Comparison of ENCODE assay signal across 15 cellular contexts in the genomic region with DNA sequence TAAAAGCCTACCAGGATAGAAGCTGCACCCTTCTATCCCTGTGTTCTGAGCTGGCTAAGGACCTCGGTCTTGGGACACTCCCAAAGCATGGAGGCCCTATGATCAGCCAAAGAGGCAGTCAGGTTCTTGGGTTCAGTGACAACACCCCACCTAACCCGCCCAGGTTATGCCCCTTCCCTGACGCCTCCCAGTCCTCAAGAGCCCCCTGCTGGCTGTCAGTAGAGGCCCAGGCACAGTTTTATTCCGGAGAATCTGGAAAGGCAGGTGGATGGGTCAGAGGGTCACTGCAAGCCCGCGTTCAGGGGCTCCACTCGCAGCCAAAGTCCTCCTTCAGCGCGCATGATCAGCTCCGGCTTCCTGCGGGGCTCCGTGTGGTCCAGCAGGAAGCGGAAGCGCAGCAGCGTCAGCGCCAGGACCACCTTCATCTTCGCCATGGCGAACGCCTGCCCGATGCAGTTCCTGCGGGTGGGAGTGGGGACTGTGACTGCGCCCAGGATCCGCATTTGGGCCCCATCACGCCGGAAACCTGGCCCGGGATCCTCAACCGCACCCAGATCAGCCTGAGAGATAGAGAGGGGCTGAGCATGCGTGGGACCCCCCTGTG. TPM values are rescaled to one million over a fixed set of nuclear protein-coding genes. Genes with fewer than 3 reads are reported as not detected.
DNase-seq lines count a peak whose midpoint lies in the region; ATAC-seq and TF ChIP-seq lines count a peak whose summit lies in the region.
"Had no signal": no experiment of that assay in that cellular context is flagged by ENCODE, and none has a peak within 500 bp of the region (broad histone marks: within the 10 kb centered on the region; RNA-seq: fewer than 3 reads in every experiment).

No MANE protein-coding gene starts in this region.

- no peaks in the 10 kb centered on the region for H3K9me3 ChIP-seq in DND-41 (ENCODE audit: insufficient read depth, low read length, severe bottlenecking)
- H3K9me3 ChIP-seq in liver (ENCODE audit: control insufficient read depth in 4 of 4, low read length in 3 of 4), result no peaks in the 10 kb centered on the region
- no peaks in the 10 kb centered on the region for H3K9me3 ChIP-seq in body of pancreas
- H3K9me3 ChIP-seq: thoracic aorta had no signal

- peak; percentile 69 to 85 for TF ChIP-seq RAD21 in liver (IDR thresholded peaks at IDR 0.05)

- intact Hi-C loops in body of pancreas (cut with DNase I), result no loop called here

- no peak overlapping the region for H2AFZ ChIP-seq in DND-41 (ENCODE audit: low read depth, low read length)

- TF ChIP-seq CTCF in DND-41 (IDR thresholded peaks at IDR 0.05; ENCODE audit: borderline replicate concordance, extremely low read depth, low read length, poor library complexity, severe bottlenecking) (peak; percentile 33), GM12874 (IDR thresholded peaks at IDR 0.05; ENCODE audit: insufficient read depth, low read depth, low read length) (peak; percentile 25; the same call in 1 of the 2 replicates), liver (IDR thresholded peaks at IDR 0.05; ENCODE audit: low read depth, low read length, missing input control) (peak; percentile 44), body of pancreas (IDR thresholded peaks at IDR 0.05) (no peak)

- H3K9ac ChIP-seq in DND-41 (ENCODE audit: low read depth, low read length), result no peak overlapping the region
- no peak overlapping the region for H3K9ac ChIP-seq in liver (ENCODE audit: low read depth in 1 of 2, low read length in 2 of 2)

- H3K27ac ChIP-seq in DND-41 (ENCODE audit: low read length), result no peak overlapping the region
- H3K27ac ChIP-seq in liver (ENCODE audit: low read depth in 1 of 2, low read length in 2 of 2), result no peak overlapping the region
- no peak overlapping the region for H3K27ac ChIP-seq in body of pancreas
- H3K27ac ChIP-seq: thoracic aorta had no signal

- H3K4me3 ChIP-seq in DND-41 (ENCODE audit: low read depth in 1 of 2, low read length in 2 of 2), result no peak overlapping the region
- H3K4me3 ChIP-seq in liver (ENCODE audit: low read depth in 1 of 3, low read length in 3 of 3), result no peak overlapping the region
- no peak overlapping the region for H3K4me3 ChIP-seq in body of pancreas
- H3K4me3 ChIP-seq: thoracic aorta had no signal

- ATAC-seq in DND-41 (ENCODE audit: insufficient read depth, low read depth), result no peak
- ATAC-seq in body of pancreas, result no peak
- ATAC-seq in activated naive CD4-positive, alpha-beta T cell treated with anti-CD3 and anti-CD28 coated beads, Interleukin-2, amount 50 U/mL, for 72 hours, result no peak
- no peak for ATAC-seq in HG03159 (IDR thresholded peaks at IDR 0.05; ENCODE audit: unreplicated experiment)

- no peak for TF ChIP-seq POLR2A in body of pancreas (IDR thresholded peaks at IDR 0.05)

- H3K9me3 Mint-ChIP-seq in activated naive CD4-positive, alpha-beta T cell treated with anti-CD3 and anti-CD28 coated beads, Interleukin-2, amount 50 U/mL, for 72 hours, result no peaks in the 10 kb centered on the region

- H3K36me3 Mint-ChIP-seq in activated naive CD4-positive, alpha-beta T cell treated with anti-CD3 and anti-CD28 coated beads, Interleukin-2, amount 50 U/mL, for 72 hours, result peaks cover 0 to 9% of the 10 kb centered on the region in 2 donors

- H3K4me1 ChIP-seq in DND-41 (ENCODE audit: insufficient read depth, low read length) (no peaks in the 10 kb centered on the region), liver (ENCODE audit: control insufficient read depth in 4 of 4, insufficient read depth in 4 of 4, low read length in 3 of 4) (peaks cover 0 to 5% (median 1%) of the 10 kb centered on the region in 4 donors), body of pancreas (no peaks in the 10 kb centered on the region)

- 38% methylated on average over 28 of the region's 28 CpGs for WGBS in liver
- 29 to 59% methylated on average over 11 to 27 of the region's 28 CpGs for WGBS in body of pancreas, 2 donors

- no peaks in the 10 kb centered on the region for H3K36me3 ChIP-seq in DND-41 (ENCODE audit: insufficient read depth, low read length)
- no peaks in the 10 kb centered on the region for H3K36me3 ChIP-seq in liver (ENCODE audit: control insufficient read depth in 4 of 4, insufficient read depth in 3 of 4, low read depth in 1 of 4, low read length in 3 of 4)
- H3K36me3 ChIP-seq in body of pancreas (replicated peaks in 1 of 2; ENCODE audit: insufficient read depth in 1 of 2, low read depth in 2 of 2), result no peaks in the 10 kb centered on the region
- H3K36me3 ChIP-seq: thoracic aorta had no signal

- no peaks in the 10 kb centered on the region for H3K79me2 ChIP-seq in DND-41 (ENCODE audit: insufficient read depth, low read length)

- H3K27me3 ChIP-seq in DND-41 (ENCODE audit: insufficient read depth, low read length, poor library complexity) (peaks cover 3% of the 10 kb centered on the region), liver (ENCODE audit: control insufficient read depth in 4 of 4, insufficient read depth in 4 of 4, low read length in 3 of 4) (no peaks in the 10 kb centered on the region), body of pancreas (peaks cover 0 to 7% of the 10 kb centered on the region in 2 donors)

- DNase-seq in DND-41 (no peak), RPMI8226 (peak; percentile 47), body of pancreas (no peak)
- no peak for DNase-seq in activated naive CD4-positive, alpha-beta T cell treated with anti-CD3 and anti-CD28 coated beads, Interleukin-2, amount 50 U/mL, for 72 hours (ENCODE audit: low spot score in 2 of 2)
- DNase-seq: activated T-cell treated with anti-CD3 and anti-CD28 coated beads, Interleukin-2, amount 50 U/mL, for 48 hours; COR-L47; effector memory CD4-positive, alpha-beta T cell; KBM-7; SHP77 had no signal

- H4K20me1 ChIP-seq in DND-41 (ENCODE audit: insufficient read depth, low read length), result no peaks in the 10 kb centered on the region

- H3K27ac Mint-ChIP-seq in activated naive CD4-positive, alpha-beta T cell treated with anti-CD3 and anti-CD28 coated beads, Interleukin-2, amount 50 U/mL, for 72 hours, result no peak overlapping the region

- H3K4me2 ChIP-seq in DND-41 (ENCODE audit: insufficient read depth, low read length), result no peak overlapping the region

TF ChIP-seq in liver, 16 proteins besides CTCF, POLR2A, EP300 and RAD21:
- TF ChIP-seq HNF4A (conservative IDR thresholded peaks at IDR 0.05) (no peak), RXRA (IDR thresholded peaks at IDR 0.05) (no peak), ZBTB33 (IDR thresholded peaks at IDR 0.05) (no peak)

RNA-seq across cellular contexts. Expression of gene OR10H3, which starts 22.3 kb away (rescaled TPM):
- total RNA-seq in liver, result not detected
- not detected for polyA plus RNA-seq in liver
- total RNA-seq in body of pancreas, result not detected
- total RNA-seq in activated naive CD4-positive, alpha-beta T cell treated with anti-CD3 and anti-CD28 coated beads, Interleukin-2, amount 50 U/mL, for 72 hours, result not detected
- total RNA-seq: astrocyte, lower leg skin, thoracic aorta had no signal

RNA-seq across cellular contexts. Expression of gene OR10H5, which starts 27.4 kb away (rescaled TPM):
- total RNA-seq in liver, result not detected
- not detected for polyA plus RNA-seq in liver
- not detected for total RNA-seq in body of pancreas
- total RNA-seq in activated naive CD4-positive, alpha-beta T cell treated with anti-CD3 and anti-CD28 coated beads, Interleukin-2, amount 50 U/mL, for 72 hours, result not detected
- total RNA-seq: astrocyte, lower leg skin, thoracic aorta had no signal

RNA-seq across cellular contexts. Expression of gene OR10H2, which starts 32.2 kb away (rescaled TPM):
- total RNA-seq in liver (not detected), body of pancreas (not detected)
- not detected for polyA plus RNA-seq in liver
- not detected for total RNA-seq in activated naive CD4-positive, alpha-beta T cell treated with anti-CD3 and anti-CD28 coated beads, Interleukin-2, amount 50 U/mL, for 72 hours
- total RNA-seq: astrocyte, lower leg skin, thoracic aorta had no signal

RNA-seq across cellular contexts. Expression of gene OR10H1, which starts 55.4 kb away (rescaled TPM):
- total RNA-seq in liver, result under 1 TPM in 1 of 2 donors, not detected in 1; under 0.01 TPM
- not detected for polyA plus RNA-seq in liver
- not detected for total RNA-seq in body of pancreas
- under 1 TPM in 1 of 2 donors, not detected in 1; 0.10 TPM for total RNA-seq in activated naive CD4-positive, alpha-beta T cell treated with anti-CD3 and anti-CD28 coated beads, Interleukin-2, amount 50 U/mL, for 72 hours
- total RNA-seq: astrocyte, thoracic aorta had no signal

Comparison
In these comparisons a context has a peak if more than half of its experiments do, and no peak if none do; other contexts are left out.
1. CTCF ChIP-seq: peak in DND-41 (single experiment), GM12874 (single experiment) and liver (single experiment); none in body of pancreas (0 of 7).